Comparison of ENCODE assay signal across 31 cellular contexts in genomic region chr5:16852251-16853005, GRCh38.
A peak's percentile ranks its signal among the peaks of the same experiment; 100 is the strongest.
DNase-seq lines count a peak whose midpoint lies in the region; ATAC-seq and TF ChIP-seq lines count a peak whose summit lies in the region.
"Had no signal": no experiment of that assay in that cellular context is flagged by ENCODE, and none has a peak within 500 bp of the region (broad histone marks: within the 10 kb centered on the region; RNA-seq: fewer than 3 reads in every experiment).

No MANE protein-coding gene starts in this region.

- 0 out of 2 replicates have a peak overlapping the region, but pooled peaks have one; percentile 31 for H3K14ac ChIP-seq in IMR-90 (replicated peaks; ENCODE audit: low read depth, low read length)
- no peak overlapping the region for H3K14ac ChIP-seq in neuronal stem cell (ENCODE audit: low read length)

- no peak overlapping the region for H2BK20ac ChIP-seq in IMR-90 (ENCODE audit: low read depth, low read length)

- H2BK15ac ChIP-seq in IMR-90 (ENCODE audit: low read depth, low read length) (no peak overlapping the region), neuronal stem cell (ENCODE audit: low read length) (no peak overlapping the region)

- H3K9ac ChIP-seq in IMR-90 (ENCODE audit: low read depth, low read length) (no peak overlapping the region), neuronal stem cell (ENCODE audit: low read depth, low read length, poor library complexity) (no peak overlapping the region)

- H3K4me2 ChIP-seq in IMR-90 (ENCODE audit: low read depth, low read length) (no peak overlapping the region), neuronal stem cell (ENCODE audit: insufficient read depth, low read length, poor library complexity, severe bottlenecking) (no peak overlapping the region)

- no peak overlapping the region for H2BK12ac ChIP-seq in neuronal stem cell (ENCODE audit: low read length)

- H3K4me3 ChIP-seq in IMR-90 (ENCODE audit: insufficient read depth, low read depth, low read length), result no peak overlapping the region
- H3K4me3 ChIP-seq in neuronal stem cell (ENCODE audit: low read length in 2 of 2), result no peak overlapping the region
- H3K4me3 ChIP-seq: ascending aorta, left lung, right lobe of liver, upper lobe of right lung had no signal

- H3K27ac Mint-ChIP-seq in glutamatergic neuron (ENCODE audit: unreplicated experiment), result peak overlapping the region; percentile 38
- H3K27ac Mint-ChIP-seq: activated naive CD8-positive, alpha-beta T cell; nephron; stimulated activated effector memory CD8-positive, alpha-beta T cell treated with anti-CD3 and anti-CD28 coated beads, Interleukin-12 subunit alpha, Interleukin-12 subunit beta, amount 100 ng/mL, for 72 hours had no signal

- no peak overlapping the region for H2AK9ac ChIP-seq in IMR-90 (replicated peaks; ENCODE audit: low read depth, low read length, poor library complexity)

- DNase-seq in COLO829 (ENCODE audit: low spot score), result peak; percentile 29
- no peak for DNase-seq in IMR-90
- DNase-seq in glutamatergic neuron, result no peak
- DNase-seq in neuronal stem cell (ENCODE audit: low spot score), result no peak
- DNase-seq in posterior vena cava (ENCODE audit: low spot score), result no peak
- DNase-seq in DMS153 (lab: John Stamatoyannopoulos, UW), result no peak
- no peak for DNase-seq in NOMO-1 treated with DMSO at 0.1 percent for 48 hours (lab: John Stamatoyannopoulos, UW; ENCODE audit: unreplicated experiment)
- DNase-seq: activated CD4-positive, alpha-beta T cell treated with anti-CD3 and anti-CD28 coated beads for 4 hours; activated T-cell treated with anti-CD3 and anti-CD28 coated beads for 4 hours; central memory CD4-positive, alpha-beta T cell; dermis blood vessel endothelial cell; GOT3; hypothalamus; KG1; left lung; MM.1S; NCI-H1417; NCI-H2081 treated with DMSO at 0.1 percent for 48 hours; NCI-H345; NCI-H82; posterior cingulate gyrus; right lobe of liver; stimulated activated CD4-positive, alpha-beta T cell treated with anti-CD3 and anti-CD28 coated beads, Interleukin-4, amount 100 ng/mL, for 24 hours; substantia nigra; upper lobe of right lung had no signal

- no peak overlapping the region for H3K4me3 Mint-ChIP-seq in glutamatergic neuron (ENCODE audit: unreplicated experiment)
- H3K4me3 Mint-ChIP-seq: activated naive CD8-positive, alpha-beta T cell; nephron; stimulated activated effector memory CD8-positive, alpha-beta T cell treated with anti-CD3 and anti-CD28 coated beads, Interleukin-12 subunit alpha, Interleukin-12 subunit beta, amount 100 ng/mL, for 72 hours had no signal

- 37% methylated on average over 3 of the region's 7 CpGs; no CpG with 5 or more reads in 1 of the 2 experiments for WGBS in IMR-90 (ENCODE audit: extremely low coverage in 2 of 2, insufficient read length in 1 of 2), 2 experiments
- no CpG with 5 or more reads among the region's 7 CpGs for WGBS in neuronal stem cell (ENCODE audit: extremely low coverage in 2 of 2, insufficient read length in 2 of 2, insufficient replicate concordance in 1 of 2), 2 donors

- ATAC-seq in IMR-90 (ENCODE audit: low read depth), result no peak
- no peak for ATAC-seq in HG03135 (IDR thresholded peaks at IDR 0.05; ENCODE audit: unreplicated experiment)
- ATAC-seq: left lung; right lobe of liver; stimulated activated effector memory CD8-positive, alpha-beta T cell treated with anti-CD3 and anti-CD28 coated beads, Interleukin-12 subunit alpha, Interleukin-12 subunit beta, amount 100 ng/mL, for 72 hours; upper lobe of right lung had no signal

- H2BK120ac ChIP-seq in IMR-90 (ENCODE audit: low read depth, low read length) (no peak overlapping the region), neuronal stem cell (ENCODE audit: low read depth, low read length) (no peak overlapping the region)

- H3K4me1 Mint-ChIP-seq in glutamatergic neuron (ENCODE audit: low read depth, unreplicated experiment), result peaks cover 38% of the 10 kb centered on the region
- H3K4me1 Mint-ChIP-seq: stimulated activated effector memory CD8-positive, alpha-beta T cell treated with anti-CD3 and anti-CD28 coated beads, Interleukin-12 subunit alpha, Interleukin-12 subunit beta, amount 100 ng/mL, for 72 hours had no signal

- peaks cover 12% of the 10 kb centered on the region for H3K27me3 Mint-ChIP-seq in glutamatergic neuron (ENCODE audit: unreplicated experiment)

- H2BK5ac ChIP-seq in IMR-90 (ENCODE audit: low read depth, low read length, poor library complexity, severe bottlenecking) (no peak overlapping the region), neuronal stem cell (ENCODE audit: low read length) (no peak overlapping the region)

- H3K9me3 ChIP-seq in IMR-90 (ENCODE audit: control insufficient read depth, insufficient read depth, low read length) (no peaks in the 10 kb centered on the region), neuronal stem cell (replicated peaks in 1 of 2; ENCODE audit: control insufficient read depth in 2 of 2, insufficient read depth in 1 of 2, low read depth in 1 of 2, low read length in 2 of 2) (no peaks in the 10 kb centered on the region)
- H3K9me3 ChIP-seq: ascending aorta, left lung, right lobe of liver, upper lobe of right lung had no signal

- intact Hi-C loops in IMR-90 (cut with micrococcal nuclease), result no loop called here
- intact Hi-C loops in posterior vena cava (cut with DNase I), result loop anchor here in 1 of 2 donors (1.0 to 5.0 kb wide), 2 partner anchors 45 to 1225 kb away; no protein-coding TSS in a partner anchor

- TF ChIP-seq POLR2A in IMR-90 (IDR thresholded peaks at IDR 0.05; ENCODE audit: low read depth, low read length), result no peak

- POLR2A ChIA-PET in IMR-90 (lab: Charles Lee; ENCODE audit: unreplicated experiment), result no interaction called here

- no peak overlapping the region for H4K5ac ChIP-seq in IMR-90 (ENCODE audit: low read depth, low read length)

- dilution Hi-C loops in IMR-90 (cut with HindIII; ENCODE audit: low sequenced_read_pairs, unreplicated experiment), result no loop called here

- H2AK5ac ChIP-seq in IMR-90 (ENCODE audit: low read depth, low read length), result no peak overlapping the region
- H2AK5ac ChIP-seq in neuronal stem cell (ENCODE audit: low read depth, low read length), result no peak overlapping the region

- H3K4ac ChIP-seq in IMR-90 (ENCODE audit: low read depth, low read length), result no peak overlapping the region
- H3K4ac ChIP-seq in neuronal stem cell (ENCODE audit: low read length), result no peak overlapping the region

- H3K4me1 ChIP-seq in IMR-90 (ENCODE audit: control insufficient read depth, insufficient read depth, low read length), result peaks cover 17% of the 10 kb centered on the region
- peaks cover 19 to 27% of the 10 kb centered on the region in 2 donors for H3K4me1 ChIP-seq in neuronal stem cell (ENCODE audit: control insufficient read depth in 2 of 2, insufficient read depth in 1 of 2, low read depth in 1 of 2, low read length in 2 of 2)
- H3K4me1 ChIP-seq: ascending aorta, right lobe of liver had no signal

- no peak overlapping the region for H3K56ac ChIP-seq in IMR-90 (ENCODE audit: extremely low read depth, insufficient read depth, low read length)

- H4K20me1 ChIP-seq in IMR-90 (ENCODE audit: insufficient read depth, low read length), result peaks cover 98% of the 10 kb centered on the region

- BruUV-seq in IMR-90 (replicated peaks; lab: Mats Ljungman, UMichigan), result no TSS peak

- no peak overlapping the region for H4K8ac ChIP-seq in IMR-90 (ENCODE audit: low read depth in 2 of 2, low read length in 2 of 2)
- no peak overlapping the region for H4K8ac ChIP-seq in neuronal stem cell (ENCODE audit: low read depth, low read length)

- peaks cover 27% of the 10 kb centered on the region for H3K9me1 ChIP-seq in IMR-90 (ENCODE audit: insufficient read depth, low read length)

- CTCF ChIA-PET in IMR-90 (lab: Yijun Ruan, JAX), result interaction anchor here (0.7 kb wide), 1 partner anchor 17 kb away, joined by 3 read pairs; no protein-coding TSS in a partner anchor

- peaks cover 12% of the 10 kb centered on the region for H3K36me3 ChIP-seq in IMR-90 (ENCODE audit: control insufficient read depth, insufficient read depth, low read length)
- no peaks in the 10 kb centered on the region for H3K36me3 ChIP-seq in neuronal stem cell (replicated peaks in 1 of 2; ENCODE audit: control insufficient read depth in 2 of 2, insufficient read depth in 2 of 2, low read length in 2 of 2)
- H3K36me3 ChIP-seq: ascending aorta, left lung, right lobe of liver, upper lobe of right lung had no signal

- no peak for TF ChIP-seq CTCF in IMR-90 (conservative IDR thresholded peaks at IDR 0.05; ENCODE audit: low read depth, low read length)
- TF ChIP-seq CTCF in glutamatergic neuron (IDR thresholded peaks at IDR 0.05; ENCODE audit: partially characterized antibody, unreplicated experiment), result no peak

- peaks cover 6 to 71% of the 10 kb centered on the region in 2 experiments; a peak in 3 of 4 replicates for H3K79me1 ChIP-seq in IMR-90 (ENCODE audit: low read depth in 1 of 2, low read length in 2 of 2)
- H3K79me1 ChIP-seq in neuronal stem cell (ENCODE audit: low read depth, low read length), result no peaks in the 10 kb centered on the region

- no peak overlapping the region for H3K18ac ChIP-seq in IMR-90 (ENCODE audit: low read depth, low read length)
- no peak overlapping the region for H3K18ac ChIP-seq in neuronal stem cell (ENCODE audit: low read length)

- peaks cover 14% of the 10 kb centered on the region for H3K9me3 Mint-ChIP-seq in glutamatergic neuron (ENCODE audit: unreplicated experiment)
- H3K9me3 Mint-ChIP-seq: nephron had no signal

- TF ChIP-seq RAD21 in IMR-90 (IDR thresholded peaks at IDR 0.05; ENCODE audit: low read length), result no peak

- H3K36me3 Mint-ChIP-seq in glutamatergic neuron (ENCODE audit: unreplicated experiment), result no peaks in the 10 kb centered on the region
- H3K36me3 Mint-ChIP-seq: activated naive CD8-positive, alpha-beta T cell; stimulated activated effector memory CD8-positive, alpha-beta T cell treated with anti-CD3 and anti-CD28 coated beads, Interleukin-12 subunit alpha, Interleukin-12 subunit beta, amount 100 ng/mL, for 72 hours had no signal

- H3K23ac ChIP-seq in IMR-90 (ENCODE audit: low read depth, low read length) (no peak overlapping the region), neuronal stem cell (ENCODE audit: low read depth, low read length, poor library complexity) (no peak overlapping the region)

- H3K27ac ChIP-seq in IMR-90 (ENCODE audit: insufficient read depth, low read length) (no peak overlapping the region), neuronal stem cell (replicated peaks; ENCODE audit: low read length) (peak overlapping the region; percentile 36)
- H3K27ac ChIP-seq: ascending aorta, C4-2B, left lung, right lobe of liver, upper lobe of right lung had no signal

- no peak overlapping the region for H2AFZ ChIP-seq in IMR-90 (replicated peaks; ENCODE audit: low read length, poor library complexity)
- H2AFZ ChIP-seq in neuronal stem cell (ENCODE audit: low read length), result no peak overlapping the region

- H3K27me3 ChIP-seq in IMR-90 (ENCODE audit: control insufficient read depth, insufficient read depth, low read length) (no peaks in the 10 kb centered on the region), neuronal stem cell (ENCODE audit: control insufficient read depth in 3 of 3, insufficient read depth in 3 of 3, low read depth in 1 of 3, low read length in 3 of 3) (no peaks in the 10 kb centered on the region)
- H3K27me3 ChIP-seq: ascending aorta, left lung, right lobe of liver, upper lobe of right lung had no signal

- in situ Hi-C loops in IMR-90 (cut with MboI; ENCODE audit: low sequenced_read_pairs), result no loop called here

- H4K91ac ChIP-seq in IMR-90 (ENCODE audit: insufficient read depth, low read depth, low read length) (no peak overlapping the region), neuronal stem cell (ENCODE audit: low read depth, low read length, poor library complexity) (no peak overlapping the region)
